Comparison of ENCODE assay signal across 8 cellular contexts in the genomic region with DNA sequence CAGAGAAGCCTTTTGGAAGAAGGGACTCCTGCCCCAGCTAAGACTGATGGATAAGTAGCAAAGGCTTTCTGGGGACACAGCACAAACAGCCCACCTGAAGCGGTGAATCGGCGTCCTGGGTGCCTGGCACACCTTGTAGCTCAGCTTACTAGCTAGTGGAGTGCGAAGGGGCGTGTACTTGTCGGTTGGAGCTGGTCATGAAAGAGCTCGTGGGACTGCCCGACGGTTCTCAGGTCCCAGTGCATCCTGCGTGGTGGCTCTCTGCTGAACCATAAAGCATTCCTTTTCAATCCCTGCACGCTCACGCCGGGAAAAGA. TPM values are rescaled to one million over a fixed set of nuclear protein-coding genes. Genes with fewer than 3 reads are reported as not detected.
A peak's percentile ranks its signal among the peaks of the same experiment; 100 is the strongest.
DNase-seq lines count a peak whose midpoint lies in the region; ATAC-seq and TF ChIP-seq lines count a peak whose summit lies in the region.

No MANE protein-coding gene starts in this region.

- peak overlapping the region; percentile 71 to 99 (median 93) for H3K4me3 ChIP-seq in dorsolateral prefrontal cortex

- H3K4me3 Mint-ChIP-seq in T-helper 1 cell treated with Interleukin-12 subunit alpha and Interleukin-12 subunit beta and Interleukin-4 antibody, amounts not matched to agents 30 μg/mL and 1 μg/mL, for 36 hours: peak overlapping the region; percentile 82
- no peak overlapping the region for H3K4me3 Mint-ChIP-seq in natural killer cell treated with Interleukin-12 subunit alpha and Interleukin-12 subunit beta and Interleukin-15 and Interleukin-18, amount 100 ng/mL, for 72 hours

- peaks cover 11% of the 10 kb centered on the region for H3K27me3 Mint-ChIP-seq in T-helper 1 cell treated with Interleukin-12 subunit alpha and Interleukin-12 subunit beta and Interleukin-4 antibody, amounts not matched to agents 30 μg/mL and 1 μg/mL, for 36 hours (ENCODE audit: low read depth)
- no peaks in the 10 kb centered on the region for H3K27me3 Mint-ChIP-seq in natural killer cell treated with Interleukin-12 subunit alpha and Interleukin-12 subunit beta and Interleukin-15 and Interleukin-18, amount 100 ng/mL, for 72 hours

- H3K4me1 Mint-ChIP-seq in T-helper 1 cell treated with Interleukin-12 subunit alpha and Interleukin-12 subunit beta and Interleukin-4 antibody, amounts not matched to agents 30 μg/mL and 1 μg/mL, for 36 hours (ENCODE audit: low read depth): peaks cover 12% of the 10 kb centered on the region
- peaks cover 0 to 7% of the 10 kb centered on the region in 2 donors for H3K4me1 Mint-ChIP-seq in natural killer cell treated with Interleukin-12 subunit alpha and Interleukin-12 subunit beta and Interleukin-15 and Interleukin-18, amount 100 ng/mL, for 72 hours (ENCODE audit: low read depth in 2 of 2)

- H3K27ac Mint-ChIP-seq in T-helper 1 cell treated with Interleukin-12 subunit alpha and Interleukin-12 subunit beta and Interleukin-4 antibody, amounts not matched to agents 30 μg/mL and 1 μg/mL, for 36 hours: peak overlapping the region; percentile 81
- H3K27ac Mint-ChIP-seq in natural killer cell treated with Interleukin-12 subunit alpha and Interleukin-12 subunit beta and Interleukin-15 and Interleukin-18, amount 100 ng/mL, for 72 hours: peak overlapping the region in 1 of 2 donors; percentile 91

- peak; percentile 21 for ATAC-seq in HG02588 (IDR thresholded peaks at IDR 0.05; ENCODE audit: unreplicated experiment)
- peak; percentile 1 to 29 for ATAC-seq in natural killer cell treated with Interleukin-12 subunit alpha and Interleukin-12 subunit beta and Interleukin-15 and Interleukin-18, amount 100 ng/mL, for 72 hours

- H3K9me3 Mint-ChIP-seq in T-helper 1 cell treated with Interleukin-12 subunit alpha and Interleukin-12 subunit beta and Interleukin-4 antibody, amounts not matched to agents 30 μg/mL and 1 μg/mL, for 36 hours: no peaks in the 10 kb centered on the region
- no peaks in the 10 kb centered on the region for H3K9me3 Mint-ChIP-seq in natural killer cell treated with Interleukin-12 subunit alpha and Interleukin-12 subunit beta and Interleukin-15 and Interleukin-18, amount 100 ng/mL, for 72 hours

- no peaks in the 10 kb centered on the region for H3K36me3 Mint-ChIP-seq in T-helper 1 cell treated with Interleukin-12 subunit alpha and Interleukin-12 subunit beta and Interleukin-4 antibody, amounts not matched to agents 30 μg/mL and 1 μg/mL, for 36 hours (ENCODE audit: low read depth)
- no peaks in the 10 kb centered on the region for H3K36me3 Mint-ChIP-seq in natural killer cell treated with Interleukin-12 subunit alpha and Interleukin-12 subunit beta and Interleukin-15 and Interleukin-18, amount 100 ng/mL, for 72 hours

- H3K27ac ChIP-seq in dorsolateral prefrontal cortex: peak overlapping the region in 57 of 59 donors; percentile 45 to 97 (median 93)

- intact Hi-C loops in dorsolateral prefrontal cortex (cut with DNase I) (loop anchor here in 1 of 2 donors (5.0 to 10.0 kb wide), 2 partner anchors 53 to 500 kb away; no protein-coding TSS in a partner anchor), posterior cingulate gyrus (cut with DNase I) (no loop called here)

- DNase-seq in T-helper 1 cell (no peak), NCI-H345 (lab: John Stamatoyannopoulos, UW) (peak; percentile 91), dorsolateral prefrontal cortex (no peak), posterior cingulate gyrus (no peak), GM03348 (ENCODE audit: low spot score) (no peak)
- no peak for DNase-seq in natural killer cell treated with Interleukin-12 subunit alpha and Interleukin-12 subunit beta and Interleukin-15 and Interleukin-18, amount 100 ng/mL, for 72 hours (ENCODE audit: low spot score)

- H3K27me3 ChIP-seq in dorsolateral prefrontal cortex: no peaks in the 10 kb centered on the region

- no peak for TF ChIP-seq CTCF in dorsolateral prefrontal cortex (IDR thresholded peaks at IDR 0.05 in 54 of 56, conservative IDR thresholded peaks at IDR 0.05 in 2 of 56; ENCODE audit: low read depth in 1 of 56, partially characterized antibody in 56 of 56)

RNA-seq across cellular contexts. Expression of a gene that starts 0.7 kb away (rescaled TPM):
- 10 to 100 TPM; 29.8 to 76.8 (median 44.7) TPM for total RNA-seq in dorsolateral prefrontal cortex
- 10 to 100 TPM; 16.6 to 29.9 TPM for total RNA-seq in natural killer cell treated with Interleukin-12 subunit alpha and Interleukin-12 subunit beta and Interleukin-15 and Interleukin-18, amount 100 ng/mL, for 72 hours

RNA-seq across cellular contexts. Expression of a gene that starts 45.7 kb away (rescaled TPM):
- 10 to 100 TPM in 53 of 120 experiments, 1 to 10 TPM in 67; 4.8 to 16.5 (median 9.7) TPM for total RNA-seq in dorsolateral prefrontal cortex
- 1 to 10 TPM in 1 of 2 donors, under 1 TPM in 1; 1.00 to 3.1 TPM for total RNA-seq in natural killer cell treated with Interleukin-12 subunit alpha and Interleukin-12 subunit beta and Interleukin-15 and Interleukin-18, amount 100 ng/mL, for 72 hours
